In the genomic region with DNA sequence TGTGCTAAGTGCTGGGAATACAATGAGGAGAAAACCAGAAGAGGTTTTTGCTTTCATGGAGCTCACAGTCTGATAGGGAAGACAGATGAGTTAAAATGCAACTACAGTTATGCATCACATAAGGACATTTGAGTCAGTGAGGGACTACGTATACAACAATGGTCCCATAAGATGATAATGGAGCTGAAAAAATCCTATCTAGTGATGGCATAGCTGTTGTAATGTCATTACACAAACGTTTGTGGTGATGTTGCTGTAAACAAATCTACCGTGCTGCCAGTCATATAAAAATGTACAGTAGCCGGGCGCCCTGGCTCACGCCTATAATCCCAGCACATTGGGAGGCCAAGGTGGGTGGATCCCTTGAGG, we compare ENCODE assay signal across 12 cellular contexts.
DNase-seq lines count a peak whose midpoint lies in the region; ATAC-seq and TF ChIP-seq lines count a peak whose summit lies in the region.
"Had no signal": no experiment of that assay in that cellular context is flagged by ENCODE, and none has a peak within 500 bp of the region (broad histone marks: within the 10 kb centered on the region; RNA-seq: fewer than 3 reads in every experiment).

No MANE protein-coding gene starts in this region.

- ATAC-seq in GM18519 (IDR thresholded peaks at IDR 0.05; ENCODE audit: low FRiP score, unreplicated experiment): peak; percentile 74
- peak; percentile 45 for ATAC-seq in GM21360 (IDR thresholded peaks at IDR 0.05; ENCODE audit: unreplicated experiment)
- ATAC-seq in HG02938 (IDR thresholded peaks at IDR 0.05; ENCODE audit: unreplicated experiment): peak; percentile 41

- no peaks in the 10 kb centered on the region for H3K79me2 ChIP-seq in OCI-LY3 (ENCODE audit: low read length)

- H3K4me3 ChIP-seq in OCI-LY3 (ENCODE audit: low read length): peak overlapping the region; percentile 37
- H3K4me3 ChIP-seq: right lobe of liver had no signal

- H2AFZ ChIP-seq in OCI-LY3 (ENCODE audit: low read depth, low read length): no peak overlapping the region

- no peaks in the 10 kb centered on the region; the same call in 1 of the 2 replicates for H4K20me1 ChIP-seq in OCI-LY3 (ENCODE audit: insufficient read depth, low read length)

- H3K36me3 ChIP-seq in OCI-LY3 (replicated peaks; ENCODE audit: low read depth, low read length): no peaks in the 10 kb centered on the region
- H3K36me3 ChIP-seq: right lobe of liver had no signal

- H3K27me3 ChIP-seq in OCI-LY3 (ENCODE audit: low read depth, low read length): peaks cover 7% of the 10 kb centered on the region
- H3K27me3 ChIP-seq: right lobe of liver had no signal

- no peaks in the 10 kb centered on the region for H3K9me3 ChIP-seq in OCI-LY3 (ENCODE audit: insufficient read depth, low read length)
- H3K9me3 ChIP-seq: right lobe of liver had no signal

- TF ChIP-seq CTCF in OCI-LY3 (IDR thresholded peaks at IDR 0.05; ENCODE audit: low read depth, low read length) (no peak), GM13976 (IDR thresholded peaks at IDR 0.05; ENCODE audit: borderline replicate concordance, control extremely low read depth, extremely low read depth, insufficient read depth, missing control alignments) (no peak)

- H3K27ac ChIP-seq in OCI-LY3 (ENCODE audit: low read length): 0 out of 2 replicates have a peak overlapping the region, but pooled peaks have one; percentile 9
- H3K27ac ChIP-seq: C4-2B, right lobe of liver had no signal

- peaks cover 36% of the 10 kb centered on the region for H3K4me1 ChIP-seq in OCI-LY3 (ENCODE audit: low read length)

- H3K9ac ChIP-seq in OCI-LY3 (ENCODE audit: low read length): no peak overlapping the region

- DNase-seq in NCI-H187 (lab: John Stamatoyannopoulos, UW) (no peak), NOMO-1 (lab: John Stamatoyannopoulos, UW; ENCODE audit: unreplicated experiment in 2 of 2) (no peak), NCI-H146 (lab: John Stamatoyannopoulos, UW) (no peak), GM13976 (ENCODE audit: low spot score) (no peak)
- DNase-seq: foreskin fibroblast, naive B cell, right lobe of liver had no signal

- in situ Hi-C loops in GM13976 (cut with MboI; ENCODE audit: low sequenced_read_pairs, unreplicated experiment): loop anchor here (25.0 kb wide), 1 partner anchor 1286 kb away; no protein-coding TSS in a partner anchor

- peak overlapping the region; percentile 70 for H3K4me2 ChIP-seq in OCI-LY3 (ENCODE audit: low read length)
